11 cellular contexts compared by ENCODE assay signal in the genomic region with DNA sequence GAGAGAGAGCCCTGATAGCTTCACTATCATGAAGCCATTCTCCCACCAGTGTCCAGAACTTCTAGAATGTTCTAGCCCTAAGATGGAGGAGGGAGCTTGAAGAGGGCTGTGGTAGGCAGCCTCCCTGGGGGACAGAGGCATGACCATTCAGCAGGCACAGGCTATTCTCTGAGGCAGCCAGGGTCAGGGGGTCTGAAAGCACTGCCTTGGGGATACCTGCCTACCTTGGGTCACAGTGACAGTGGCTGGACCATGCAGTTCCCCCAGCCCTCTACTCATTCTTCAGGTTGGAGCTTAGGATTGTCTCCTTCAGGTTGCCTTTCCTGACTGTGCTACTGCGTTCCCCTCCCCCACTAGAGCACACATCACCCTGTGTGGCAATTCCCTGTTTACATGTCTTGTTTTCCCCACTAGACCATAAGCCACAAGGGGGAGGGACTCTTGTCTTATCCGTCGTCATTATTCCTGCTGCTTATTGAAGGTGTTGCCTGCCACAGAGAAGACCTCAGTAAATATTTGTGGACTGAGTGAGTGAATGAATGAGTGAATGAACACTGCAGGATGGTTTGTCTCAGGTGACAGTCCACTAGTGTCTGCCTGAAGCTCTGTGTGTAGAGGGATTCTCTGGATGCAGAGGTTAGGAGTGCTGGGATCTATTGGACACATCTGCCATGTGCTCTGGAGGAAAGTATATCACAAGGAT. TPM values are rescaled to one million over a fixed set of nuclear protein-coding genes. Genes with fewer than 3 reads are reported as not detected.
DNase-seq lines count a peak whose midpoint lies in the region; ATAC-seq, FAIRE-seq and TF ChIP-seq lines count a peak whose summit lies in the region.
"Had no signal": no experiment of that assay in that cellular context is flagged by ENCODE, and none has a peak within 500 bp of the region (broad histone marks: within the 10 kb centered on the region; RNA-seq: fewer than 3 reads in every experiment).

No MANE protein-coding gene starts in this region.

- intact Hi-C loops in K562 (cut with micrococcal nuclease), result no loop called here

- no TSS peak for BruUV-seq in K562 (replicated peaks; lab: Mats Ljungman, UMichigan)

- TF ChIP-seq EP300 in K562 (IDR thresholded peaks at IDR 0.05; ENCODE audit: low read length), result no peak

- peaks cover 73% of the 10 kb centered on the region for H3K36me3 ChIP-seq in K562 (ENCODE audit: control insufficient read depth, insufficient read depth, low read length)

- no peak for TF ChIP-seq RAD21 in K562 (CRISPR knock-in tag; conservative IDR thresholded peaks at IDR 0.05 in 1 of 2, IDR thresholded peaks at IDR 0.05 in 1 of 2)

- FAIRE-seq in K562 (lab: Jason Lieb, UNC), result peak; percentile 79
- FAIRE-seq: RCC 7860 had no signal

- H3K79me2 ChIP-seq in K562 (ENCODE audit: control insufficient read depth, insufficient read depth, low read length), result peaks cover 41% of the 10 kb centered on the region

- H3K27ac Mint-ChIP-seq in naive thymus-derived CD8-positive, alpha-beta T cell, result peak overlapping the region; percentile 97 to 100 (median 99)

- peaks cover 10% of the 10 kb centered on the region for H3K9me1 ChIP-seq in K562 (ENCODE audit: control insufficient read depth, insufficient read depth, low read length)

- DNase-seq in COLO668 (lab: John Stamatoyannopoulos, UW; ENCODE audit: unreplicated experiment), result peak; percentile 75
- DNase-seq in NCI-H2029 treated with DMSO at 0.1 percent for 48 hours (lab: John Stamatoyannopoulos, UW), result peak; percentile 72
- peak in 1 of 4 experiments; percentile 31 for DNase-seq in K562 (ENCODE audit: extremely low read depth in 1 of 4, low spot score in 3 of 4)
- DNase-seq in naive thymus-derived CD8-positive, alpha-beta T cell, result no peak
- no peak for DNase-seq in HEK293T (ENCODE audit: extremely low spot score)
- DNase-seq in NCI-H2171 (lab: John Stamatoyannopoulos, UW), result no peak
- DNase-seq in Ammon's horn (ENCODE audit: low spot score), result no peak
- DNase-seq: activated CD4-positive, alpha-beta T cell treated with anti-CD3 and anti-CD28 coated beads for 1 hour had no signal

- peaks cover 55 to 81% (median 80%) of the 10 kb centered on the region in 4 donors for H3K4me1 Mint-ChIP-seq in naive thymus-derived CD8-positive, alpha-beta T cell

- H3K36me3 Mint-ChIP-seq in naive thymus-derived CD8-positive, alpha-beta T cell, result peaks cover 0 to 45% (median 3%) of the 10 kb centered on the region in 3 donors

- H3K4me1 ChIP-seq in K562 (replicated peaks in 1 of 2; ENCODE audit: control insufficient read depth in 2 of 2, insufficient read depth in 2 of 2, low read length in 2 of 2), result peaks cover 29 to 35% of the 10 kb centered on the region in 2 experiments
- H3K4me1 ChIP-seq: HAP-1 had no signal

- no peak overlapping the region; the same call in 2 of the 3 replicates for H3K27ac ChIP-seq in K562 (ENCODE audit: extremely low read depth, low read depth, low read length)

- peak overlapping the region in 1 of 2 experiments; percentile 29; a peak in 1 of 4 replicates for H3K9ac ChIP-seq in K562 (ENCODE audit: insufficient read depth in 1 of 2, low read depth in 2 of 2, low read length in 2 of 2)

- H3K4me2 ChIP-seq in K562 (ENCODE audit: insufficient read depth, low read length), result no peak overlapping the region

- ATAC-seq in K562 (no peak), HG03135 (IDR thresholded peaks at IDR 0.05; ENCODE audit: unreplicated experiment) (no peak)
- no peak for ATAC-seq in naive thymus-derived CD8-positive, alpha-beta T cell

- H3K9me3 ChIP-seq in K562 (replicated peaks; ENCODE audit: control insufficient read depth, insufficient read depth, low read depth, low read length), result no peaks in the 10 kb centered on the region
- H3K9me3 ChIP-seq: HAP-1 had no signal

- H4K20me1 ChIP-seq in K562 (replicated peaks; ENCODE audit: control insufficient read depth, insufficient read depth, low read length), result peaks cover 16% of the 10 kb centered on the region; the same call in 1 of the 2 replicates

- H3K9me3 Mint-ChIP-seq in naive thymus-derived CD8-positive, alpha-beta T cell, result no peaks in the 10 kb centered on the region

- H3K27me3 Mint-ChIP-seq in naive thymus-derived CD8-positive, alpha-beta T cell, result peaks cover 0 to 2% (median 0%) of the 10 kb centered on the region in 5 donors

- CTCF ChIA-PET in K562 (lab: Yijun Ruan, JAX; ENCODE audit: low intra/inter-chr PET ratio), result no interaction called here
- CTCF ChIA-PET in HEK293T (lab: Yijun Ruan, JAX), result interaction anchor here (1.0 kb wide), 1 partner anchor 33 kb away, joined by 3 read pairs; no protein-coding TSS in a partner anchor

- 51% methylated on average over 3 of the region's 3 CpGs for WGBS in K562 (ENCODE audit: insufficient coverage, low coverage, missing lambda C conversion rate)

- no peak overlapping the region for H3K4me3 ChIP-seq in K562
- H3K4me3 ChIP-seq: HAP-1 had no signal

- in situ Hi-C loops in K562 (cut with MboI), result no loop called here

- H3K4me3 Mint-ChIP-seq in naive thymus-derived CD8-positive, alpha-beta T cell, result peak overlapping the region in 5 of 10 donors; percentile 19 to 81 (median 30)

- no peak overlapping the region for H2AFZ ChIP-seq in K562 (ENCODE audit: low read depth, low read length)

- no peaks in the 10 kb centered on the region for H3K27me3 ChIP-seq in K562 (ENCODE audit: control insufficient read depth in 2 of 2, insufficient read depth in 2 of 2, low read length in 2 of 2)

- POLR2A ChIA-PET in K562 (lab: Yijun Ruan, JAX) (interaction anchor here (0.6 to 1.8 kb wide), 6 partner anchors 10 to 181 kb away, joined by 3 to 6 read pairs (median 3); no protein-coding TSS in a partner anchor), HEK293T (lab: Yijun Ruan, JAX) (interaction anchor here (5.2 kb wide), 1 partner anchor 33 kb away, joined by 21 read pairs; no protein-coding TSS in a partner anchor)
- POLR2A ChIA-PET in naive thymus-derived CD8-positive, alpha-beta T cell (lab: Charles Lee), result interaction anchor here (2.9 to 3.0 kb wide), 2 partner anchors 11 to 43 kb away, joined by 16 to 28 read pairs; partner anchors contain the start of gene PIGV

- no peak for TF ChIP-seq POLR2A in K562 (conservative IDR thresholded peaks at IDR 0.05)

- no peak for TF ChIP-seq CTCF in K562 (IDR thresholded peaks at IDR 0.05 in 2 of 3, conservative IDR thresholded peaks at IDR 0.05 in 1 of 3; ENCODE audit: insufficient read depth in 2 of 3, low read depth in 1 of 3, low read length in 3 of 3)

RNA-seq across cellular contexts. Expression of gene ZDHHC18, which starts 5.2 kb away (rescaled TPM):
- 27.0 and 63.1 TPM in 2 replicates for total RNA-seq in K562 (2011; cell fraction: chromatin; rRNA removed; ENCODE audit: low replicate concordance)
- 34.0 and 36.3 TPM in 2 replicates for total RNA-seq in K562 (2011; cell fraction: nucleolus; rRNA removed)
- total RNA-seq in K562 (2011; cell fraction: nucleoplasm; rRNA removed), result 42.0 and 65.9 TPM in 2 replicates
- 8.2 and 12.4 TPM in 2 replicates for total RNA-seq in K562 (2014; rRNA removed)
- 9.5 and 15.5 TPM in 2 replicates for total RNA-seq in K562 (2014; rRNA removed; fragmentation: Illumina TruSeq; extraction: Trizol)
- total RNA-seq in K562 (2015; rRNA removed; fragmentation: Illumina TruSeq; extraction: Trizol), result 13.3 and 15.8 TPM in 2 replicates
- 27.4 and 28.9 TPM in 2 replicates for total RNA-seq in K562 (2021)
- 31.6 and 51.2 TPM in 2 replicates for polyA plus RNA-seq in K562 (2011; rRNA removed)
- 57.8 and 57.9 TPM in 2 replicates for polyA plus RNA-seq in K562 (2011; cell fraction: cytosol; rRNA removed)
- polyA plus RNA-seq in K562 (2011; cell fraction: nucleus; rRNA removed), result 92.6 and 97.0 TPM in 2 replicates
- 20.4 and 29.5 TPM in 2 replicates for polyA plus RNA-seq in K562 (2012)
- 31.0 and 35.6 TPM in 2 replicates for polyA plus RNA-seq in K562 (2014; fragmentation: Illumina TruSeq; extraction: Trizol)
- under 1 TPM; 0.42 to 0.45 TPM for polyA plus RNA-seq in K562 (2014; fragmentation: Nextera tagmentation; extraction: Ambion mirVana)
- polyA plus RNA-seq in K562 (2014; rRNA removed), result 23.7 and 27.8 TPM in 2 replicates
- polyA minus RNA-seq in K562 (2011; rRNA and poly(A)+ RNA removed), result 22.2 and 27.6 TPM in 2 replicates
- 25.9 and 31.9 TPM in 2 replicates for polyA minus RNA-seq in K562 (2011; cell fraction: cytosol; rRNA and poly(A)+ RNA removed)
- 9.8 and 16.1 TPM in 2 replicates for polyA minus RNA-seq in K562 (2011; cell fraction: nucleus; rRNA and poly(A)+ RNA removed)
- 10 to 100 TPM; 29.9 to 37.4 TPM for total RNA-seq in naive thymus-derived CD8-positive, alpha-beta T cell
- 10 to 100 TPM in 2 of 3 donors, 1 to 10 TPM in 1; 4.6 to 17.2 (median 12.8) TPM for polyA plus RNA-seq in naive thymus-derived CD8-positive, alpha-beta T cell

RNA-seq across cellular contexts. Expression of gene SFN, which starts 31.3 kb away (rescaled TPM):
- total RNA-seq in K562 (2011; cell fraction: chromatin; rRNA removed; ENCODE audit: low replicate concordance), result 0.42 and 0.90 TPM in 2 replicates
- total RNA-seq in K562 (2011; cell fraction: nucleolus; rRNA removed), result 0.66 and 1.3 TPM in 2 replicates
- total RNA-seq in K562 (2011; cell fraction: nucleoplasm; rRNA removed), result 0.37 and 1.5 TPM in 2 replicates
- total RNA-seq in K562 (2014; rRNA removed), result 2.2 and 2.7 TPM in 2 replicates
- 0.38 and 0.73 TPM in 2 replicates for total RNA-seq in K562 (2014; rRNA removed; fragmentation: Illumina TruSeq; extraction: Trizol)
- 2.0 and 3.0 TPM in 2 replicates for total RNA-seq in K562 (2015; rRNA removed; fragmentation: Illumina TruSeq; extraction: Trizol)
- total RNA-seq in K562 (2021), result 3.1 and 3.7 TPM in 2 replicates
- polyA plus RNA-seq in K562 (2011; rRNA removed), result 0.86 and 1.7 TPM in 2 replicates
- 1.9 and 2.8 TPM in 2 replicates for polyA plus RNA-seq in K562 (2011; cell fraction: cytosol; rRNA removed)
- polyA plus RNA-seq in K562 (2011; cell fraction: nucleus; rRNA removed), result 0.67 and 0.91 TPM in 2 replicates
- polyA plus RNA-seq in K562 (2012), result 1.6 and 4.0 TPM in 2 replicates
- 2.7 and 3.4 TPM in 2 replicates for polyA plus RNA-seq in K562 (2014; fragmentation: Illumina TruSeq; extraction: Trizol)
- polyA plus RNA-seq in K562 (2014; fragmentation: Nextera tagmentation; extraction: Ambion mirVana), result under 1 TPM; 0.10 to 0.11 TPM
- 3.8 and 3.9 TPM in 2 replicates for polyA plus RNA-seq in K562 (2014; rRNA removed)
- 0.25 and 0.42 TPM in 2 replicates for polyA minus RNA-seq in K562 (2011; rRNA and poly(A)+ RNA removed)
- polyA minus RNA-seq in K562 (2011; cell fraction: cytosol; rRNA and poly(A)+ RNA removed), result 2.3 and 3.7 TPM in 2 replicates
- 0.67 and 0.89 TPM in 2 replicates for polyA minus RNA-seq in K562 (2011; cell fraction: nucleus; rRNA and poly(A)+ RNA removed)
- under 1 TPM; 0.38 to 0.47 TPM for total RNA-seq in naive thymus-derived CD8-positive, alpha-beta T cell
- not detected for polyA plus RNA-seq in naive thymus-derived CD8-positive, alpha-beta T cell

RNA-seq across cellular contexts. Expression of gene PIGV, which starts 43.9 kb away (rescaled TPM):
- 20.0 and 33.4 TPM in 2 replicates for total RNA-seq in K562 (2011; cell fraction: chromatin; rRNA removed; ENCODE audit: low replicate concordance)
- 34.2 and 35.1 TPM in 2 replicates for total RNA-seq in K562 (2011; cell fraction: nucleolus; rRNA removed)
- 38.2 and 47.9 TPM in 2 replicates for total RNA-seq in K562 (2011; cell fraction: nucleoplasm; rRNA removed)
- 8.4 and 11.3 TPM in 2 replicates for total RNA-seq in K562 (2014; rRNA removed)
- 11.0 and 11.1 TPM in 2 replicates for total RNA-seq in K562 (2014; rRNA removed; fragmentation: Illumina TruSeq; extraction: Trizol)
- 12.0 and 12.2 TPM in 2 replicates for total RNA-seq in K562 (2015; rRNA removed; fragmentation: Illumina TruSeq; extraction: Trizol)
- total RNA-seq in K562 (2021), result 11.2 and 14.7 TPM in 2 replicates
- polyA plus RNA-seq in K562 (2011; rRNA removed), result 21.8 and 25.5 TPM in 2 replicates
- polyA plus RNA-seq in K562 (2011; cell fraction: cytosol; rRNA removed), result 27.4 and 41.1 TPM in 2 replicates
- polyA plus RNA-seq in K562 (2011; cell fraction: nucleus; rRNA removed), result 33.7 and 36.0 TPM in 2 replicates
- 14.0 and 14.4 TPM in 2 replicates for polyA plus RNA-seq in K562 (2012)
- 10.8 and 12.7 TPM in 2 replicates for polyA plus RNA-seq in K562 (2014; fragmentation: Illumina TruSeq; extraction: Trizol)
- 10 to 100 TPM; 11.3 to 11.7 TPM for polyA plus RNA-seq in K562 (2014; fragmentation: Nextera tagmentation; extraction: Ambion mirVana)
- polyA plus RNA-seq in K562 (2014; rRNA removed), result 9.3 and 9.4 TPM in 2 replicates
- 21.7 and 27.4 TPM in 2 replicates for polyA minus RNA-seq in K562 (2011; rRNA and poly(A)+ RNA removed)
- 8.1 and 9.8 TPM in 2 replicates for polyA minus RNA-seq in K562 (2011; cell fraction: cytosol; rRNA and poly(A)+ RNA removed)
- 10.8 and 16.6 TPM in 2 replicates for polyA minus RNA-seq in K562 (2011; cell fraction: nucleus; rRNA and poly(A)+ RNA removed)
- 10 to 100 TPM; 25.2 to 27.2 TPM for total RNA-seq in naive thymus-derived CD8-positive, alpha-beta T cell
- 10 to 100 TPM in 1 of 3 donors, 1 to 10 TPM in 2; 8.2 to 14.4 (median 9.6) TPM for polyA plus RNA-seq in naive thymus-derived CD8-positive, alpha-beta T cell

RNA-seq across cellular contexts. Expression of gene GPN2, which starts 58.4 kb away (rescaled TPM):
- total RNA-seq in K562 (2011; cell fraction: chromatin; rRNA removed; ENCODE audit: low replicate concordance), result 37.7 and 65.6 TPM in 2 replicates
- 41.7 and 49.9 TPM in 2 replicates for total RNA-seq in K562 (2011; cell fraction: nucleolus; rRNA removed)
- total RNA-seq in K562 (2011; cell fraction: nucleoplasm; rRNA removed), result 42.3 and 47.5 TPM in 2 replicates
- total RNA-seq in K562 (2014; rRNA removed) (16.3 and 26.7 TPM in 2 replicates), K562 (2014; rRNA removed; fragmentation: Illumina TruSeq; extraction: Trizol) (19.3 and 20.4 TPM in 2 replicates), K562 (2015; rRNA removed; fragmentation: Illumina TruSeq; extraction: Trizol) (27.0 and 28.0 TPM in 2 replicates), K562 (2021) (58.8 and 59.0 TPM in 2 replicates)
- polyA plus RNA-seq in K562 (2011; rRNA removed) (45.1 and 64.7 TPM in 2 replicates), K562 (2014; fragmentation: Illumina TruSeq; extraction: Trizol) (23.2 and 34.0 TPM in 2 replicates), K562 (2014; fragmentation: Nextera tagmentation; extraction: Ambion mirVana) (10 to 100 TPM in 1 of 2 experiments, 1 to 10 TPM in 1; 9.9 to 11.4 TPM), K562 (2014; rRNA removed) (17.4 and 31.8 TPM in 2 replicates)
- polyA plus RNA-seq in K562 (2011; cell fraction: cytosol; rRNA removed), result 37.8 and 64.5 TPM in 2 replicates
- 49.3 and 52.7 TPM in 2 replicates for polyA plus RNA-seq in K562 (2011; cell fraction: nucleus; rRNA removed)
- 32.5 and 46.9 TPM in 2 replicates for polyA plus RNA-seq in K562 (2012)
- polyA minus RNA-seq in K562 (2011; rRNA and poly(A)+ RNA removed), result 40.1 and 57.8 TPM in 2 replicates
- polyA minus RNA-seq in K562 (2011; cell fraction: cytosol; rRNA and poly(A)+ RNA removed), result 52.9 and 56.0 TPM in 2 replicates
- polyA minus RNA-seq in K562 (2011; cell fraction: nucleus; rRNA and poly(A)+ RNA removed), result 15.4 and 16.0 TPM in 2 replicates
- total RNA-seq in naive thymus-derived CD8-positive, alpha-beta T cell, result 10 to 100 TPM; 30.3 to 35.4 TPM
- polyA plus RNA-seq in naive thymus-derived CD8-positive, alpha-beta T cell, result 10 to 100 TPM in 2 of 3 donors, 1 to 10 TPM in 1; 9.7 to 14.8 (median 12.5) TPM

Comparison
In these comparisons a context has a peak if more than half of its experiments do, and no peak if none do; other contexts are left out.
1. DNase-seq: peak in COLO668 (single experiment) and NCI-H2029 treated with DMSO at 0.1 percent for 48 hours (single experiment); none in naive thymus-derived CD8-positive, alpha-beta T cell (0 of 10), HEK293T (single experiment), NCI-H2171 (single experiment) and Ammon's horn (single experiment).